9 cellular contexts compared by ENCODE assay signal in the genomic region with DNA sequence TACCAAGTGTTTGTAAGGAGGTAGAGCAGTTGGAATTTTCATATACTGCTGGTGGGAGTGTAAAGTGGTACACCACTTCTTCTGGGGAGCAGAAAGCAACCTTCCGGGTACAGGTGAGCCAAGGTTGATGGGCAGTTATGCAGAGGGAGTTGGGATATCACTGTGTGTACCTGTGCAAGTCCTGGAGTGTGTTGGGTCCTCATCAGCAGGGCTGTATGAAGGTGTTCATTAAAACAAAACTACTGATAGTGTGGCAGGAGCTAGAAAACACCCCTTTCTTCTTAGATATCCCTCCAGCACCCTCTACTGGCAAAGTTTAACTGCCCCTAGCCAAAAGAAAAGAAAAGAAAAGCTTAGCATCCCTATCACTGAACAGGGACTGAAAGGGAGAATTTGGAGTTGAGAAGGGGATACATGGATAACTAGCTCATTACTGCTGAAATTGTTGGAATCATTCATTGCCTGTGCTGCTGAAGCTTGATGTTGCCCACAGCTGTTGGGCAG. TPM values are rescaled to one million over a fixed set of nuclear protein-coding genes. Genes with fewer than 3 reads are reported as not detected.
DNase-seq lines count a peak whose midpoint lies in the region; ATAC-seq and TF ChIP-seq lines count a peak whose summit lies in the region.
"Had no signal": no experiment of that assay in that cellular context is flagged by ENCODE, and none has a peak within 500 bp of the region (broad histone marks: within the 10 kb centered on the region; RNA-seq: fewer than 3 reads in every experiment).

No MANE protein-coding gene starts in this region.

- TF ChIP-seq POLR2A in esophagus muscularis mucosa (IDR thresholded peaks at IDR 0.05; ENCODE audit: low read depth) = no peak

- H3K4me1 ChIP-seq in mucosa of descending colon (ENCODE audit: low read depth) = peaks cover 12% of the 10 kb centered on the region
- H3K4me1 ChIP-seq in esophagus muscularis mucosa = peaks cover 51 to 70% (median 61%) of the 10 kb centered on the region in 4 donors

- H3K4me3 ChIP-seq in HFF-Myc (replicated peaks; ENCODE audit: low read depth, low read length) = no peak overlapping the region
- no peak overlapping the region for H3K4me3 ChIP-seq in mucosa of descending colon
- H3K4me3 ChIP-seq in esophagus muscularis mucosa = no peak overlapping the region

- TF ChIP-seq CTCF in HFF-Myc (IDR thresholded peaks at IDR 0.05; ENCODE audit: low read depth, low read length, missing control alignments) = peak; percentile 12
- TF ChIP-seq CTCF in mucosa of descending colon (IDR thresholded peaks at IDR 0.05) = no peak
- peak in 1 of 3 experiments; percentile 7 for TF ChIP-seq CTCF in esophagus muscularis mucosa (IDR thresholded peaks at IDR 0.05)

- H3K27me3 ChIP-seq in esophagus muscularis mucosa = no peaks in the 10 kb centered on the region

- 92% methylated on average over 1 of the region's 1 CpG for WGBS in esophagus muscularis mucosa

- peak; percentile 30 for DNase-seq in DMS153 treated with DMSO at 0.1 percent for 48 hours (lab: John Stamatoyannopoulos, UW; ENCODE audit: unreplicated experiment)
- no peak for DNase-seq in HFF-Myc (ENCODE audit: extremely low read depth, low read depth)
- peak; percentile 27 for DNase-seq in RPMI8226
- DNase-seq in mucosa of descending colon = peak in 1 of 3 donors; percentile 60
- no peak for DNase-seq in AG08396 (ENCODE audit: low spot score)
- DNase-seq in esophagus muscularis mucosa (ENCODE audit: extremely low spot score) = no peak
- no peak for DNase-seq in DMS114 treated with DMSO at 0.1 percent for 48 hours (lab: John Stamatoyannopoulos, UW; ENCODE audit: unreplicated experiment)
- DNase-seq: glutamatergic neuron had no signal

- no peaks in the 10 kb centered on the region for H3K36me3 ChIP-seq in mucosa of descending colon (ENCODE audit: low read depth)
- no peaks in the 10 kb centered on the region for H3K36me3 ChIP-seq in esophagus muscularis mucosa

- intact Hi-C loops in mucosa of descending colon (cut with DNase I, micrococcal nuclease) (loop anchor here in 1 of 2 donors (10.0 kb wide), 1 partner anchor 79 kb away; no protein-coding TSS in a partner anchor), esophagus muscularis mucosa (cut with DNase I) (no loop called here)

- TF ChIP-seq EP300 in esophagus muscularis mucosa (IDR thresholded peaks at IDR 0.05) = no peak

- no peaks in the 10 kb centered on the region for H3K9me3 ChIP-seq in mucosa of descending colon
- no peaks in the 10 kb centered on the region for H3K9me3 ChIP-seq in esophagus muscularis mucosa

- no peak overlapping the region for H3K27ac ChIP-seq in esophagus muscularis mucosa (replicated peaks in 1 of 4)

- peak; percentile 69 for ATAC-seq in mucosa of descending colon
- ATAC-seq: sciatic nerve had no signal

RNA-seq across cellular contexts. Expression of gene MARCHF6, which starts 10.7 kb away (rescaled TPM):
- total RNA-seq in mucosa of descending colon (100 to 1,000 TPM; 141 to 205 (median 165) TPM), esophagus muscularis mucosa (100 to 1,000 TPM in 1 of 4 donors, 10 to 100 TPM in 3; 76.5 to 121 (median 92.9) TPM)

RNA-seq across cellular contexts. Expression of gene CMBL, which starts 56.5 kb away (rescaled TPM):
- 100 to 1,000 TPM in 1 of 3 donors, 10 to 100 TPM in 2; 81.4 to 210 (median 97.9) TPM for total RNA-seq in mucosa of descending colon
- total RNA-seq in esophagus muscularis mucosa = 1 to 10 TPM; 3.8 to 7.8 (median 5.1) TPM

Comparison
In these comparisons a context has a peak if more than half of its experiments do, and no peak if none do; other contexts are left out.
1. DNase-seq: peak in DMS153 treated with DMSO at 0.1 percent for 48 hours (single experiment) and RPMI8226 (single experiment); none in HFF-Myc (single experiment), AG08396 (single experiment), esophagus muscularis mucosa (single experiment) and DMS114 treated with DMSO at 0.1 percent for 48 hours (single experiment).
2. RNA of gene CMBL, which starts 56.5 kb away (total RNA-seq): 81.4 to 210 TPM in mucosa of descending colon; 3.8 to 7.8 TPM in esophagus muscularis mucosa; every median in the first group is over 4 times any median in the second.